ENCODE assay signal across 15 cellular contexts in the genomic region with DNA sequence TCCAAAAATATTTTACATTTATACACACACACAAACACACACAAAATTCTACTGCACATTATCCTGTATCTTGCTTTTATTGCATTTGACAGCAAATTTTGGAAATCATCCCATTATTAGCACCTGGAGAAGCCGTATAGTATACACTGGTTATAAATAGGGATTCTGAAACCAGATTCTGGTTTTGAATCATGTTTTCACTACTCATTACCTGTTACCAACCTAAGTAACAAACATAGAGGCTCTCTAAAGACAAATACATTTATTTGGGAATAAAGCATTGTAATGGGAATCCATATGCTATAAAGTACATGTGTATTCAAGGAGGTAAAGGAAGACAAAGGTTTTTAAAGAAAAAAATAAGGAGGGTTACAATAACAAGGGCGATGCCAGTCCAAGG.
"Had no signal": no experiment of that assay in that cellular context is flagged by ENCODE, and none has a peak within 500 bp of the region (broad histone marks: within the 10 kb centered on the region; RNA-seq: fewer than 3 reads in every experiment).

No MANE protein-coding gene starts in this region.

- H3K4me3 ChIP-seq: lower lobe of right lung, testis had no signal

- H3K9me3 Mint-ChIP-seq: endodermal cell; stimulated activated naive CD8-positive, alpha-beta T cell treated with anti-CD3 and anti-CD28 coated beads, Interleukin-15, Interleukin-2, amounts not matched to agents 100 ng/mL and 50 ng/mL, for 24 hours had no signal

- H3K4me3 Mint-ChIP-seq: activated CD4-positive, alpha-beta T cell treated with anti-CD3 and anti-CD28 coated beads for 36 hours; activated CD8-positive, alpha-beta T cell treated with anti-CD3 and anti-CD28 coated beads, Interleukin-2, amount 10 ng/mL, durations not matched to agents 7 days and 5 days; activated naive CD8-positive, alpha-beta T cell; endodermal cell; stimulated activated naive CD8-positive, alpha-beta T cell treated with anti-CD3 and anti-CD28 coated beads, Interleukin-15, Interleukin-2, amounts not matched to agents 100 ng/mL and 50 ng/mL, for 24 hours had no signal

- H3K27ac Mint-ChIP-seq: activated CD4-positive, alpha-beta T cell treated with anti-CD3 and anti-CD28 coated beads for 36 hours; activated CD8-positive, alpha-beta T cell treated with anti-CD3 and anti-CD28 coated beads, Interleukin-2, amount 10 ng/mL, durations not matched to agents 7 days and 5 days; activated naive CD8-positive, alpha-beta T cell; endodermal cell; stimulated activated naive CD8-positive, alpha-beta T cell treated with anti-CD3 and anti-CD28 coated beads, Interleukin-15, Interleukin-2, amounts not matched to agents 100 ng/mL and 50 ng/mL, for 24 hours had no signal

- H3K27me3 ChIP-seq: testis had no signal

- DNase-seq: activated CD4-positive, alpha-beta T cell treated with anti-CD3 and anti-CD28 coated beads for 36 hours; activated CD8-positive, alpha-beta T cell treated with anti-CD3 and anti-CD28 coated beads, Interleukin-2, amount 10 ng/mL, durations not matched to agents 7 days and 5 days; activated effector memory CD4-positive, alpha-beta T cell treated with Interleukin-2 at 50 U/mL for 16 hours; amygdala; dermis blood vessel endothelial cell; endodermal cell; hypothalamus; lower lobe of right lung; naive thymus-derived CD8-positive, alpha-beta T cell; stimulated activated CD4-positive, alpha-beta T cell treated with anti-CD3 and anti-CD28 coated beads, Interleukin-15, amount 100 ng/mL, for 24 hours; stimulated activated CD4-positive, alpha-beta T cell treated with anti-CD3 and anti-CD28 coated beads, Interleukin-4, amount 100 ng/mL, for 24 hours; T1000; testis had no signal

- H3K27me3 Mint-ChIP-seq: activated CD4-positive, alpha-beta T cell treated with anti-CD3 and anti-CD28 coated beads for 36 hours; stimulated activated naive CD8-positive, alpha-beta T cell treated with anti-CD3 and anti-CD28 coated beads, Interleukin-15, Interleukin-2, amounts not matched to agents 100 ng/mL and 50 ng/mL, for 24 hours had no signal

- H3K9me3 ChIP-seq: lower lobe of right lung, testis had no signal

- H3K36me3 Mint-ChIP-seq: activated naive CD8-positive, alpha-beta T cell; naive thymus-derived CD8-positive, alpha-beta T cell had no signal

- H3K27ac ChIP-seq: lower lobe of right lung, testis had no signal

- ATAC-seq: activated CD4-positive, alpha-beta T cell treated with anti-CD3 and anti-CD28 coated beads for 36 hours; activated CD8-positive, alpha-beta T cell treated with anti-CD3 and anti-CD28 coated beads, Interleukin-2, amount 10 ng/mL, durations not matched to agents 7 days and 5 days; lower lobe of right lung; naive thymus-derived CD8-positive, alpha-beta T cell had no signal

- H3K36me3 ChIP-seq: lower lobe of right lung had no signal
